8 cellular contexts compared by ENCODE assay signal in genomic region chr12:14554281-14555008, GRCh38. TPM values are rescaled to one million over a fixed set of nuclear protein-coding genes. Genes with fewer than 3 reads are reported as not detected.
A peak's percentile ranks its signal among the peaks of the same experiment; 100 is the strongest.
DNase-seq lines count a peak whose midpoint lies in the region; ATAC-seq and TF ChIP-seq lines count a peak whose summit lies in the region.

No MANE protein-coding gene starts in this region.

- H3K27ac ChIP-seq in body of pancreas (peak overlapping the region; percentile 38 to 82 (median 62)), urinary bladder (ENCODE audit: low read depth) (peak overlapping the region; percentile 44)

- no peaks in the 10 kb centered on the region for H3K27me3 Mint-ChIP-seq in progenitor cell of endocrine pancreas

- H3K9me3 Mint-ChIP-seq in progenitor cell of endocrine pancreas (ENCODE audit: low read depth): peaks cover 4% of the 10 kb centered on the region

- peak; percentile 4 to 60 for DNase-seq in SHP77 (lab: John Stamatoyannopoulos, UW)
- no peak for DNase-seq in SHP77 treated with DMSO at 0.1 percent for 48 hours (lab: John Stamatoyannopoulos, UW)
- DNase-seq in body of pancreas: peak; percentile 85 to 91 (median 90)
- DNase-seq in left kidney (ENCODE audit: low read depth, low spot score): peak; percentile 65
- no peak for DNase-seq in activated CD4-positive, alpha-beta T cell treated with anti-CD3 and anti-CD28 coated beads for 1 hour
- DNase-seq in progenitor cell of endocrine pancreas (ENCODE audit: low spot score, unreplicated experiment): no peak

- TF ChIP-seq POLR2A in body of pancreas (IDR thresholded peaks at IDR 0.05): peak in 2 of 3 donors; percentile 26 to 39

- H3K4me3 Mint-ChIP-seq in progenitor cell of endocrine pancreas (ENCODE audit: low read depth): no peak overlapping the region

- H3K27me3 ChIP-seq in body of pancreas: no peaks in the 10 kb centered on the region

- ATAC-seq in body of pancreas: peak; percentile 95
- no peak for ATAC-seq in HG03354 (IDR thresholded peaks at IDR 0.05; ENCODE audit: poor library complexity, severe bottlenecking, unreplicated experiment)

- intact Hi-C loops in body of pancreas (cut with DNase I): no loop called here

- H3K4me3 ChIP-seq in body of pancreas (no peak overlapping the region), urinary bladder (ENCODE audit: low read depth, low read length) (no peak overlapping the region)

- H3K36me3 ChIP-seq in body of pancreas (replicated peaks in 1 of 2; ENCODE audit: insufficient read depth in 1 of 2, low read depth in 2 of 2) (no peaks in the 10 kb centered on the region), urinary bladder (ENCODE audit: insufficient read depth) (no peaks in the 10 kb centered on the region)

- H3K4me1 ChIP-seq in body of pancreas: peaks cover 28% of the 10 kb centered on the region
- H3K4me1 ChIP-seq in urinary bladder (ENCODE audit: insufficient read depth): no peaks in the 10 kb centered on the region

- H3K36me3 Mint-ChIP-seq in progenitor cell of endocrine pancreas (ENCODE audit: insufficient read depth): peaks cover 2% of the 10 kb centered on the region

- H3K9me3 ChIP-seq in body of pancreas: no peaks in the 10 kb centered on the region

- no peak overlapping the region for H3K27ac Mint-ChIP-seq in progenitor cell of endocrine pancreas

- WGBS in body of pancreas, 2 donors: 14 to 15% methylated on average over 9 of the region's 9 CpGs
- WGBS in urinary bladder: 22% methylated on average over 9 of the region's 9 CpGs

- peak in 2 of 7 experiments; percentile 33 to 36 for TF ChIP-seq CTCF in body of pancreas (IDR thresholded peaks at IDR 0.05)
- no peak for TF ChIP-seq CTCF in progenitor cell of endocrine pancreas (IDR thresholded peaks at IDR 0.05; ENCODE audit: unreplicated experiment)

- no peaks in the 10 kb centered on the region for H3K4me1 Mint-ChIP-seq in progenitor cell of endocrine pancreas (ENCODE audit: low read depth)

RNA-seq across cellular contexts. Expression of gene PLBD1, which starts 13.2 kb away (rescaled TPM):
- total RNA-seq in body of pancreas (10 to 100 TPM in 1 of 2 donors, 1 to 10 TPM in 1; 4.6 to 14.5 TPM), urinary bladder (55.3 TPM), progenitor cell of endocrine pancreas (26.1 and 28.3 TPM in 2 replicates)
- polyA plus RNA-seq in urinary bladder: 23.2 TPM

Comparison
In these comparisons a context has a peak if more than half of its experiments do, and no peak if none do; other contexts are left out.
1. DNase-seq: peak in SHP77 (2 of 2), body of pancreas (4 of 4) and left kidney (single experiment); none in SHP77 treated with DMSO at 0.1 percent for 48 hours (single experiment), activated CD4-positive, alpha-beta T cell treated with anti-CD3 and anti-CD28 coated beads for 1 hour (single experiment) and progenitor cell of endocrine pancreas (single experiment).